Comparison of ENCODE assay signal across 13 cellular contexts in the genomic region with DNA sequence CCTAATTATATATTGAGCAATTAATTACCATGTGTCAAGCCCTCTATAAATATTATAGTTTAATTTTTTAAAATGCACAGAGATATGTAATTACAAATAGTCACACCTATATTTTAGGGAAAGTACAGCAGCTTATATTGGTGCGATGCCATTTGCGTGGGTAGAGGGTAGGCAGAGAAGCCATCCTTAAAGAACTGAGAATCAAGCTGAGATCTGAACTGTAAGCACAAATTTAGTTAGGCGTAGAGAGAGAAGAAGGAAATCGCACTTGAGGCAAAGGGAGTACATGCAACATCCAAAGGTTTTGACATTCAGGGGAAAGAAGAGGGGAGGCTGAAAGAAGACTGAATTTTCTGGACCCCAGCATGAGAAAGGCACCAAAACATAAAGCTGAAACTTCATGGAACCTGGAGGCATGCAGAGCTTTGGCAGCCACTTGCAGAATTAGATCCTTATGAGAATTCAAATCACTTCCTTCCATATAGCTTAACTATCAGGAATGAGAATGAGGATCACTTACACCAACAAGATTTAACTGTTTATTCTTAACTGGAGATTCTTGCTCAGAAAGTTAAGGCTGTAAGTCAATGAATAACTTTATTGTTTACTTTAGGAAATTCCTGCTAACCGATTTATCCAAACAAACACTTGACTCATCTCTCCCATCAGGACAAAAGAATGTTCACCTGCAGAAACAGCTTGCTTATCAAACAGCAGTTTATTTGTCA.
DNase-seq lines count a peak whose midpoint lies in the region; ATAC-seq and TF ChIP-seq lines count a peak whose summit lies in the region.
"Had no signal": no experiment of that assay in that cellular context is flagged by ENCODE, and none has a peak within 500 bp of the region (broad histone marks: within the 10 kb centered on the region; RNA-seq: fewer than 3 reads in every experiment).

No MANE protein-coding gene starts in this region.

- ATAC-seq in mucosa of descending colon, result peak; percentile 58
- ATAC-seq in GM21447 (IDR thresholded peaks at IDR 0.05; ENCODE audit: unreplicated experiment), result no peak
- ATAC-seq in naive thymus-derived CD8-positive, alpha-beta T cell, result no peak

- H3K9me3 ChIP-seq in mucosa of descending colon (no peaks in the 10 kb centered on the region), colonic mucosa (no peaks in the 10 kb centered on the region), esophagus squamous epithelium (no peaks in the 10 kb centered on the region)
- H3K9me3 ChIP-seq: testis had no signal

- no peak overlapping the region for H3K4me3 ChIP-seq in mucosa of descending colon
- no peak overlapping the region for H3K4me3 ChIP-seq in colonic mucosa
- H3K4me3 ChIP-seq in esophagus squamous epithelium, result no peak overlapping the region
- H3K4me3 ChIP-seq: testis had no signal

- peaks cover 0 to 6% (median 3%) of the 10 kb centered on the region in 4 donors for H3K4me1 Mint-ChIP-seq in naive thymus-derived CD8-positive, alpha-beta T cell

- 71 to 75% methylated on average over 5 of the region's 5 CpGs for WGBS in esophagus squamous epithelium, 2 donors

- TF ChIP-seq CTCF in mucosa of descending colon (IDR thresholded peaks at IDR 0.05) (no peak), colonic mucosa (IDR thresholded peaks at IDR 0.05) (no peak), esophagus squamous epithelium (IDR thresholded peaks at IDR 0.05) (no peak)

- POLR2A ChIA-PET in naive thymus-derived CD8-positive, alpha-beta T cell (lab: Charles Lee), result no interaction called here

- no peaks in the 10 kb centered on the region for H3K4me1 ChIP-seq in mucosa of descending colon (ENCODE audit: low read depth)
- peaks cover 6% of the 10 kb centered on the region for H3K4me1 ChIP-seq in colonic mucosa
- no peaks in the 10 kb centered on the region for H3K4me1 ChIP-seq in esophagus squamous epithelium
- H3K4me1 ChIP-seq: testis had no signal

- intact Hi-C loops in mucosa of descending colon (cut with DNase I, micrococcal nuclease), result no loop called here
- intact Hi-C loops in colonic mucosa (cut with DNase I), result no loop called here
- intact Hi-C loops in esophagus squamous epithelium (cut with DNase I), result no loop called here

- H3K9me3 Mint-ChIP-seq in naive thymus-derived CD8-positive, alpha-beta T cell, result peaks cover 0 to 16% (median 0%) of the 10 kb centered on the region in 9 donors

- peaks cover 0 to 7% (median 3%) of the 10 kb centered on the region in 3 donors for H3K36me3 Mint-ChIP-seq in naive thymus-derived CD8-positive, alpha-beta T cell

- H3K27me3 ChIP-seq in colonic mucosa (no peaks in the 10 kb centered on the region), esophagus squamous epithelium (no peaks in the 10 kb centered on the region)
- H3K27me3 ChIP-seq: testis had no signal

- TF ChIP-seq POLR2A in esophagus squamous epithelium (IDR thresholded peaks at IDR 0.05), result no peak

- H3K9ac ChIP-seq in colonic mucosa (ENCODE audit: low read depth in 2 of 2, low read length in 2 of 2), result no peak overlapping the region

- in situ Hi-C loops in Caki2 (cut with HindIII; ENCODE audit: low pct_unique_long_range_greater_than_20kb, low sequenced_read_pairs), result no loop called here

- H3K27ac ChIP-seq in colonic mucosa, result no peak overlapping the region
- no peak overlapping the region for H3K27ac ChIP-seq in esophagus squamous epithelium
- H3K27ac ChIP-seq: testis had no signal

- no peak overlapping the region for H3K4me3 Mint-ChIP-seq in naive thymus-derived CD8-positive, alpha-beta T cell

- peak; percentile 84 for DNase-seq in Caki2 (ENCODE audit: low read depth)
- peak; percentile 90 for DNase-seq in LoVo (ENCODE audit: low spot score)
- peak; percentile 62 for DNase-seq in dermis blood vessel endothelial cell
- DNase-seq in mucosa of descending colon, result no peak
- no peak for DNase-seq in colonic mucosa
- DNase-seq in esophagus squamous epithelium (lab: John Stamatoyannopoulos, UW), result no peak
- no peak for DNase-seq in naive thymus-derived CD8-positive, alpha-beta T cell
- DNase-seq: activated gamma-delta T cell treated with Interleukin-2 at 50 U/mL for 16 hours; NCI-H1417 treated with DMSO at 0.1 percent for 48 hours; nucleus accumbens; stimulated activated CD4-positive, alpha-beta T cell treated with anti-CD3 and anti-CD28 coated beads, Interleukin-4, amount 100 ng/mL, for 24 hours; testis had no signal

- H3K36me3 ChIP-seq in mucosa of descending colon (ENCODE audit: low read depth), result no peaks in the 10 kb centered on the region
- no peaks in the 10 kb centered on the region for H3K36me3 ChIP-seq in colonic mucosa
- H3K36me3 ChIP-seq in esophagus squamous epithelium, result no peaks in the 10 kb centered on the region

- H3K27ac Mint-ChIP-seq in naive thymus-derived CD8-positive, alpha-beta T cell, result no peak overlapping the region

- no peaks in the 10 kb centered on the region for H3K27me3 Mint-ChIP-seq in naive thymus-derived CD8-positive, alpha-beta T cell

Comparison
In these comparisons a context has a peak if more than half of its experiments do, and no peak if none do; other contexts are left out.
1. DNase-seq: peak in Caki2 (single experiment), LoVo (single experiment) and dermis blood vessel endothelial cell (single experiment); none in mucosa of descending colon (0 of 3), colonic mucosa (single experiment), esophagus squamous epithelium (single experiment) and naive thymus-derived CD8-positive, alpha-beta T cell (0 of 10).